In genomic region chr6:131876545-131876944, GRCh38 we compare ENCODE assay signal across 35 cellular contexts.
"Had no signal": no experiment of that assay in that cellular context is flagged by ENCODE, and none has a peak within 500 bp of the region (broad histone marks: within the 10 kb centered on the region; RNA-seq: fewer than 3 reads in every experiment).

No MANE protein-coding gene starts in this region.

- H3K9me3 ChIP-seq: MG63 had no signal

- DNase-seq: Karpas-422, Kasumi-1, MG63, MM.1S, MV-4-11, NCI-H1048, NCI-H1092, NCI-H1092 treated with DMSO at 0.1 percent for 48 hours, NCI-H1105, NCI-H1105 treated with DMSO at 0.1 percent for 48 hours, NCI-H1417, NCI-H1417 treated with DMSO at 0.1 percent for 48 hours, NCI-H1436, NCI-H1436 treated with DMSO at 0.1 percent for 48 hours, NCI-H146, NCI-H1694, NCI-H1694 treated with DMSO at 0.1 percent for 48 hours, NCI-H187, NCI-H187 treated with DMSO at 0.1 percent for 48 hours, NCI-H1930, NCI-H2029, NCI-H2029 treated with DMSO at 0.1 percent for 48 hours, NCI-H2081, NCI-H2081 treated with DMSO at 0.1 percent for 48 hours, NCI-H2107, NCI-H2171, NCI-H2171 treated with DMSO at 0.1 percent for 48 hours, NCI-H2227 treated with DMSO at 0.1 percent for 48 hours, NCI-H226, NCI-H345, NCI-H446, NCI-H446 treated with DMSO at 0.1 percent for 48 hours, NCI-H510A, NCI-H510A treated with DMSO at 0.1 percent for 48 hours had no signal

- H3K27me3 ChIP-seq: MG63 had no signal

- H3K36me3 ChIP-seq: MG63 had no signal

- H3K27ac ChIP-seq: KMS-11 had no signal

- H3K4me3 ChIP-seq: MG63 had no signal
